In genomic region chr14:59483360-59483759, GRCh38 we compare ENCODE assay signal across 8 cellular contexts. TPM values are rescaled to one million over a fixed set of nuclear protein-coding genes. Genes with fewer than 3 reads are reported as not detected.
DNase-seq lines count a peak whose midpoint lies in the region; TF ChIP-seq lines count a peak whose summit lies in the region.

No MANE protein-coding gene starts in this region.

- TF ChIP-seq EP300 in neural cell (conservative IDR thresholded peaks at IDR 0.05; ENCODE audit: poor library complexity, severe bottlenecking): no peak

- TF ChIP-seq RAD21 in neural cell (conservative IDR thresholded peaks at IDR 0.05): no peak

- intact Hi-C loops in esophagus squamous epithelium (cut with DNase I): no loop called here

- peak overlapping the region; percentile 71 for H3K4me3 ChIP-seq in GM12865 (ENCODE audit: low read depth, low read length)
- H3K4me3 ChIP-seq in esophagus squamous epithelium: peak overlapping the region; percentile 58 to 93 (median 89)
- peak overlapping the region; percentile 88 for H3K4me3 ChIP-seq in neural cell (ENCODE audit: low read length)

- no peaks in the 10 kb centered on the region for H4K20me1 ChIP-seq in neural cell (ENCODE audit: insufficient read depth)

- H3K79me2 ChIP-seq in neural cell (replicated peaks; ENCODE audit: insufficient read depth, low read length): peaks cover 27% of the 10 kb centered on the region

- peaks cover 16 to 65% (median 44%) of the 10 kb centered on the region in 3 donors for H3K4me1 ChIP-seq in esophagus squamous epithelium

- no peaks in the 10 kb centered on the region for H3K27me3 ChIP-seq in esophagus squamous epithelium
- no peaks in the 10 kb centered on the region for H3K27me3 ChIP-seq in neural cell (ENCODE audit: insufficient read depth, low read depth, low read length)

- H3K4me2 ChIP-seq in neural cell (ENCODE audit: low read length): peak overlapping the region; percentile 87

- H3K27ac ChIP-seq in 22Rv1 (peak overlapping the region; percentile 91), esophagus squamous epithelium (peak overlapping the region; percentile 87 to 95 (median 94)), neural cell (ENCODE audit: low read length) (peak overlapping the region; percentile 82)

- H2AFZ ChIP-seq in neural cell (ENCODE audit: low read depth, low read length): peak overlapping the region; percentile 84

- TF ChIP-seq POLR2A in esophagus squamous epithelium (IDR thresholded peaks at IDR 0.05): no peak

- peaks cover 0 to 19% (median 0%) of the 10 kb centered on the region in 3 donors for H3K36me3 ChIP-seq in esophagus squamous epithelium
- H3K36me3 ChIP-seq in neural cell (ENCODE audit: insufficient read depth, low read length): no peaks in the 10 kb centered on the region

- peak overlapping the region; percentile 79 for H3K9ac ChIP-seq in neural cell (ENCODE audit: low read length)

- DNase-seq in GM12865 (ENCODE audit: low read depth) (no peak), T1000 (lab: John Stamatoyannopoulos, UW) (peak; percentile 3), esophagus squamous epithelium (lab: John Stamatoyannopoulos, UW) (no peak), NCI-H1694 (lab: John Stamatoyannopoulos, UW) (no peak), superior temporal gyrus (ENCODE audit: extremely low spot score) (no peak)
- no peak for DNase-seq in stimulated activated CD4-positive, alpha-beta T cell treated with anti-CD3 and anti-CD28 coated beads, Interleukin-4, amount 100 ng/mL, for 1 hour

- no peaks in the 10 kb centered on the region for H3F3A ChIP-seq in neural cell (ENCODE audit: insufficient read depth, low read length, poor library complexity, severe bottlenecking)

- H3K9me2 ChIP-seq in neural cell (ENCODE audit: insufficient read depth, low read length): no peaks in the 10 kb centered on the region

- no peaks in the 10 kb centered on the region for H3K9me3 ChIP-seq in esophagus squamous epithelium
- no peaks in the 10 kb centered on the region for H3K9me3 ChIP-seq in neural cell (ENCODE audit: low read length)

- no peak for TF ChIP-seq CTCF in 22Rv1 (IDR thresholded peaks at IDR 0.05)
- TF ChIP-seq CTCF in GM12865 (IDR thresholded peaks at IDR 0.05; ENCODE audit: insufficient read depth, low read depth, low read length, missing control alignments): no peak
- no peak for TF ChIP-seq CTCF in esophagus squamous epithelium (IDR thresholded peaks at IDR 0.05)
- TF ChIP-seq CTCF in neural cell (IDR thresholded peaks at IDR 0.05; ENCODE audit: poor library complexity, severe bottlenecking): no peak

- WGBS in esophagus squamous epithelium, 2 donors: 3 to 4% methylated on average over 13 to 14 of the region's 14 CpGs

TF ChIP-seq in neural cell, 6 proteins besides CTCF, POLR2A, EP300 and RAD21:
- TF ChIP-seq TAF1 (IDR thresholded peaks at IDR 0.05; ENCODE audit: low read depth) (no peak), EZH2 (IDR thresholded peaks at IDR 0.05; ENCODE audit: borderline replicate concordance, insufficient read depth, low read length, poor library complexity, severe bottlenecking) (no peak), MXI1 (conservative IDR thresholded peaks at IDR 0.05; ENCODE audit: poor library complexity, severe bottlenecking) (no peak), POLR2AphosphoS5 (IDR thresholded peaks at IDR 0.05) (no peak), SMC3 (conservative IDR thresholded peaks at IDR 0.05; ENCODE audit: poor library complexity) (no peak), REST (IDR thresholded peaks at IDR 0.05; ENCODE audit: borderline replicate concordance) (no peak)
TF ChIP-seq in neural cell: peak in this region for 0.

RNA-seq across cellular contexts. Expression of gene L3HYPDH, which starts 0.8 kb away (rescaled TPM):
- 10 to 100 TPM; 12.2 to 59.9 (median 21.6) TPM for total RNA-seq in esophagus squamous epithelium
- polyA plus RNA-seq in neural cell: 14.9 and 18.9 TPM in 2 replicates
- polyA minus RNA-seq in neural cell: 24.8 and 35.1 TPM in 2 replicates

RNA-seq across cellular contexts. Expression of gene JKAMP, which starts 1.0 kb away (rescaled TPM):
- total RNA-seq in esophagus squamous epithelium: 10 to 100 TPM; 17.8 to 47.4 (median 40.2) TPM
- 180 and 204 TPM in 2 replicates for polyA plus RNA-seq in neural cell
- polyA minus RNA-seq in neural cell: 129 and 142 TPM in 2 replicates

RNA-seq across cellular contexts. Expression of gene GPR135, which starts 18.2 kb away (rescaled TPM):
- total RNA-seq in esophagus squamous epithelium: 1 to 10 TPM in 2 of 4 donors, under 1 TPM in 2; 0.56 to 4.4 (median 1.3) TPM
- 2.9 and 3.0 TPM in 2 replicates for polyA plus RNA-seq in neural cell
- 7.1 and 10.0 TPM in 2 replicates for polyA minus RNA-seq in neural cell
